Comparison of ENCODE assay signal across 1 cellular context in genomic region chr10:70648427-70648826, GRCh38.
TF ChIP-seq lines count a peak whose summit lies in the region.

No MANE protein-coding gene starts in this region.

TF ChIP-seq in HEK293, 187 proteins besides CTCF, POLR2A, EP300 and RAD21 (continued from another document):
- TF ChIP-seq ZNF518A (tag by site-specific recombination; conservative IDR thresholded peaks at IDR 0.05; ENCODE audit: low read depth) (0 out of 2 replicates have a peak, but pooled peaks have one; percentile 19), ZNF394 (tag by site-specific recombination; IDR thresholded peaks at IDR 0.05; ENCODE audit: borderline replicate concordance) (no peak), ZNF658 (tag by site-specific recombination; IDR thresholded peaks at IDR 0.05) (no peak), ZBTB20 (tag by site-specific recombination; IDR thresholded peaks at IDR 0.05) (no peak), ZNF174 (tag by site-specific recombination; IDR thresholded peaks at IDR 0.05) (no peak), ZNF654 (tag by site-specific recombination; IDR thresholded peaks at IDR 0.05; ENCODE audit: low read depth) (no peak), ZNF266 (tag by site-specific recombination; IDR thresholded peaks at IDR 0.05; ENCODE audit: low read depth) (no peak), ZNF223 (tag by site-specific recombination; IDR thresholded peaks at IDR 0.05) (no peak), ZNF660 (tag by site-specific recombination; IDR thresholded peaks at IDR 0.05) (no peak), SCRT2 (tag by site-specific recombination; IDR thresholded peaks at IDR 0.05) (no peak), ZNF549 (tag by site-specific recombination; IDR thresholded peaks at IDR 0.05) (peak; percentile 69; the same call in 1 of the 2 replicates), ZNF792 (tag by site-specific recombination; IDR thresholded peaks at IDR 0.05) (no peak), ZNF513 (tag by site-specific recombination; IDR thresholded peaks at IDR 0.05) (no peak), ZNF449 (tag by site-specific recombination; IDR thresholded peaks at IDR 0.05) (no peak), ZNF2 (tag by site-specific recombination; IDR thresholded peaks at IDR 0.05) (no peak), ATF2 (tag by site-specific recombination; IDR thresholded peaks at IDR 0.05; ENCODE audit: low read depth) (no peak), SP2 (tag by site-specific recombination; IDR thresholded peaks at IDR 0.05) (no peak), ZBTB21 (tag by site-specific recombination; IDR thresholded peaks at IDR 0.05) (no peak), ZBTB11 (tag by site-specific recombination; conservative IDR thresholded peaks at IDR 0.05; ENCODE audit: low read depth) (no peak), ZNF621 (tag by site-specific recombination; IDR thresholded peaks at IDR 0.05) (no peak), ZNF324 (tag by site-specific recombination; IDR thresholded peaks at IDR 0.05) (no peak), ZNF791 (tag by site-specific recombination; IDR thresholded peaks at IDR 0.05) (no peak), ZNF610 (tag by site-specific recombination; IDR thresholded peaks at IDR 0.05; ENCODE audit: borderline replicate concordance) (peak; percentile 80; the same call in 1 of the 2 replicates), ZNF23 (tag by site-specific recombination; IDR thresholded peaks at IDR 0.05; ENCODE audit: borderline replicate concordance) (no peak), ZNF350 (tag by site-specific recombination; IDR thresholded peaks at IDR 0.05) (no peak), SALL2 (tag by site-specific recombination; IDR thresholded peaks at IDR 0.05; ENCODE audit: borderline replicate concordance) (no peak), YY1 (tag by site-specific recombination; IDR thresholded peaks at IDR 0.05) (no peak), PRDM1 (tag by site-specific recombination; IDR thresholded peaks at IDR 0.05) (no peak), MEIS1 (CRISPR knock-in tag; IDR thresholded peaks at IDR 0.05; ENCODE audit: borderline replicate concordance) (no peak), ZNF701 (tag by site-specific recombination; IDR thresholded peaks at IDR 0.05) (no peak)
